Comparison of ENCODE assay signal across 1 cellular context in the genomic region with DNA sequence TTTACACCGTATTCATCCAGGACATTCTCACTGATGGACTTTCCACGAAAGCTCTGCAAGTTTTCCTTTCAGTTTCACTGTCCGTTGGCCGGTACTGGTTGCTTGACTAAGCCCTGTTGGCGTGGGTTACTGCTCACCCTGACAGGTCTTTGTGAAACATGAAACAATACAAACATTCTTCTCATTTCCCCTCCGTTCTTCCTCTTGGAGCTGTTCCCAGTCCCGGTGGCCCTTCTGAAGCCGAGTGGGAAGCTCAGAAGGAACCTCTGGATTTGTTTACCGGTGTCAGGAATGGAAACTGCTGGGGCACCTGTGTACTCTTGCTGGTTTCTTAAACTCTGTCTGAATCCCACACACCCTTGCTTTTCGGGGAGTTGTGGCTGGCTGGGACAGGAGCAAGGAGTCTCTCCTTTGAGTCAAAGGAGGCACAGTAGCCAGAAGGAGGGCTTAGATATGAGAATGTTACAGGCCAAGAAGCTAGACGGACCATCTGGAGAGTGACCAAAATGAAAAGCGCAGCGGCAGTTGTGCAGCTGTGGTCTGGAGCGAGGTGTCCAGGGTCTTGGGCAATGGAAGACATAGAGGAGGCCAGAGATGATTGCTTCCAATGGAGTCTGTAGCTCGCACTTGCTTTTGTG.
TF ChIP-seq lines count a peak whose summit lies in the region.

No MANE protein-coding gene starts in this region.

TF ChIP-seq in WTC11, 78 proteins besides CTCF, POLR2A, EP300 and RAD21 (continued from another document):
- TF ChIP-seq, protein P1, sequence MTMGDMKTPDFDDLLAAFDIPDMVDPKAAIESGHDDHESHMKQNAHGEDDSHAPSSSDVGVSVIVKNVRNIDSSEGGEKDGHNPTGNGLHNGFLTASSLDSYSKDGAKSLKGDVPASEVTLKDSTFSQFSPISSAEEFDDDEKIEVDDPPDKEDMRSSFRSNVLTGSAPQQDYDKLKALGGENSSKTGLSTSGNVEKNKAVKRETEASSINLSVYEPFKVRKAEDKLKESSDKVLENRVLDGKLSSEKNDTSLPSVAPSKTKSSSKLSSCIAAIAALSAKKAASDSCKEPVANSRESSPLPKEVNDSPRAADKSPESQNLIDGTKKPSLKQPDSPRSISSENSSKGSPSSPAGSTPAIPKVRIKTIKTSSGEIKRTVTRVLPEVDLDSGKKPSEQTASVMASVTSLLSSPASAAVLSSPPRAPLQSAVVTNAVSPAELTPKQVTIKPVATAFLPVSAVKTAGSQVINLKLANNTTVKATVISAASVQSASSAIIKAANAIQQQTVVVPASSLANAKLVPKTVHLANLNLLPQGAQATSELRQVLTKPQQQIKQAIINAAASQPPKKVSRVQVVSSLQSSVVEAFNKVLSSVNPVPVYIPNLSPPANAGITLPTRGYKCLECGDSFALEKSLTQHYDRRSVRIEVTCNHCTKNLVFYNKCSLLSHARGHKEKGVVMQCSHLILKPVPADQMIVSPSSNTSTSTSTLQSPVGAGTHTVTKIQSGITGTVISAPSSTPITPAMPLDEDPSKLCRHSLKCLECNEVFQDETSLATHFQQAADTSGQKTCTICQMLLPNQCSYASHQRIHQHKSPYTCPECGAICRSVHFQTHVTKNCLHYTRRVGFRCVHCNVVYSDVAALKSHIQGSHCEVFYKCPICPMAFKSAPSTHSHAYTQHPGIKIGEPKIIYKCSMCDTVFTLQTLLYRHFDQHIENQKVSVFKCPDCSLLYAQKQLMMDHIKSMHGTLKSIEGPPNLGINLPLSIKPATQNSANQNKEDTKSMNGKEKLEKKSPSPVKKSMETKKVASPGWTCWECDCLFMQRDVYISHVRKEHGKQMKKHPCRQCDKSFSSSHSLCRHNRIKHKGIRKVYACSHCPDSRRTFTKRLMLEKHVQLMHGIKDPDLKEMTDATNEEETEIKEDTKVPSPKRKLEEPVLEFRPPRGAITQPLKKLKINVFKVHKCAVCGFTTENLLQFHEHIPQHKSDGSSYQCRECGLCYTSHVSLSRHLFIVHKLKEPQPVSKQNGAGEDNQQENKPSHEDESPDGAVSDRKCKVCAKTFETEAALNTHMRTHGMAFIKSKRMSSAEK (CRISPR knock-in tag; IDR thresholded peaks at IDR 0.05; ENCODE audit: borderline replicate concordance): no peak
- TF ChIP-seq KAT7 (CRISPR knock-in tag; IDR thresholded peaks at IDR 0.05; ENCODE audit: borderline replicate concordance): no peak
- TF ChIP-seq, protein P2, sequence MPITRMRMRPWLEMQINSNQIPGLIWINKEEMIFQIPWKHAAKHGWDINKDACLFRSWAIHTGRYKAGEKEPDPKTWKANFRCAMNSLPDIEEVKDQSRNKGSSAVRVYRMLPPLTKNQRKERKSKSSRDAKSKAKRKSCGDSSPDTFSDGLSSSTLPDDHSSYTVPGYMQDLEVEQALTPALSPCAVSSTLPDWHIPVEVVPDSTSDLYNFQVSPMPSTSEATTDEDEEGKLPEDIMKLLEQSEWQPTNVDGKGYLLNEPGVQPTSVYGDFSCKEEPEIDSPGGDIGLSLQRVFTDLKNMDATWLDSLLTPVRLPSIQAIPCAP (CRISPR knock-in tag; IDR thresholded peaks at IDR 0.05): no peak
- TF ChIP-seq, protein P3, sequence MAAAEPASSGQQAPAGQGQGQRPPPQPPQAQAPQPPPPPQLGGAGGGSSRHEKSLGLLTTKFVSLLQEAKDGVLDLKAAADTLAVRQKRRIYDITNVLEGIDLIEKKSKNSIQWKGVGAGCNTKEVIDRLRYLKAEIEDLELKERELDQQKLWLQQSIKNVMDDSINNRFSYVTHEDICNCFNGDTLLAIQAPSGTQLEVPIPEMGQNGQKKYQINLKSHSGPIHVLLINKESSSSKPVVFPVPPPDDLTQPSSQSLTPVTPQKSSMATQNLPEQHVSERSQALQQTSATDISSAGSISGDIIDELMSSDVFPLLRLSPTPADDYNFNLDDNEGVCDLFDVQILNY (CRISPR knock-in tag; IDR thresholded peaks at IDR 0.05): no peak
- TF ChIP-seq TCF7 (CRISPR knock-in tag; IDR thresholded peaks at IDR 0.05; ENCODE audit: low read depth): no peak
- no peak for TF ChIP-seq FOXP1 (CRISPR knock-in tag; IDR thresholded peaks at IDR 0.05; ENCODE audit: borderline replicate concordance)
- TF ChIP-seq, protein P4, sequence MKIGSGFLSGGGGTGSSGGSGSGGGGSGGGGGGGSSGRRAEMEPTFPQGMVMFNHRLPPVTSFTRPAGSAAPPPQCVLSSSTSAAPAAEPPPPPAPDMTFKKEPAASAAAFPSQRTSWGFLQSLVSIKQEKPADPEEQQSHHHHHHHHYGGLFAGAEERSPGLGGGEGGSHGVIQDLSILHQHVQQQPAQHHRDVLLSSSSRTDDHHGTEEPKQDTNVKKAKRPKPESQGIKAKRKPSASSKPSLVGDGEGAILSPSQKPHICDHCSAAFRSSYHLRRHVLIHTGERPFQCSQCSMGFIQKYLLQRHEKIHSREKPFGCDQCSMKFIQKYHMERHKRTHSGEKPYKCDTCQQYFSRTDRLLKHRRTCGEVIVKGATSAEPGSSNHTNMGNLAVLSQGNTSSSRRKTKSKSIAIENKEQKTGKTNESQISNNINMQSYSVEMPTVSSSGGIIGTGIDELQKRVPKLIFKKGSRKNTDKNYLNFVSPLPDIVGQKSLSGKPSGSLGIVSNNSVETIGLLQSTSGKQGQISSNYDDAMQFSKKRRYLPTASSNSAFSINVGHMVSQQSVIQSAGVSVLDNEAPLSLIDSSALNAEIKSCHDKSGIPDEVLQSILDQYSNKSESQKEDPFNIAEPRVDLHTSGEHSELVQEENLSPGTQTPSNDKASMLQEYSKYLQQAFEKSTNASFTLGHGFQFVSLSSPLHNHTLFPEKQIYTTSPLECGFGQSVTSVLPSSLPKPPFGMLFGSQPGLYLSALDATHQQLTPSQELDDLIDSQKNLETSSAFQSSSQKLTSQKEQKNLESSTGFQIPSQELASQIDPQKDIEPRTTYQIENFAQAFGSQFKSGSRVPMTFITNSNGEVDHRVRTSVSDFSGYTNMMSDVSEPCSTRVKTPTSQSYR (CRISPR knock-in tag; IDR thresholded peaks at IDR 0.05): no peak
- no peak for TF ChIP-seq MLX (CRISPR knock-in tag; IDR thresholded peaks at IDR 0.05)
- no peak for TF ChIP-seq MXD4 (CRISPR knock-in tag; IDR thresholded peaks at IDR 0.05; ENCODE audit: borderline replicate concordance)
- TF ChIP-seq, protein P5, sequence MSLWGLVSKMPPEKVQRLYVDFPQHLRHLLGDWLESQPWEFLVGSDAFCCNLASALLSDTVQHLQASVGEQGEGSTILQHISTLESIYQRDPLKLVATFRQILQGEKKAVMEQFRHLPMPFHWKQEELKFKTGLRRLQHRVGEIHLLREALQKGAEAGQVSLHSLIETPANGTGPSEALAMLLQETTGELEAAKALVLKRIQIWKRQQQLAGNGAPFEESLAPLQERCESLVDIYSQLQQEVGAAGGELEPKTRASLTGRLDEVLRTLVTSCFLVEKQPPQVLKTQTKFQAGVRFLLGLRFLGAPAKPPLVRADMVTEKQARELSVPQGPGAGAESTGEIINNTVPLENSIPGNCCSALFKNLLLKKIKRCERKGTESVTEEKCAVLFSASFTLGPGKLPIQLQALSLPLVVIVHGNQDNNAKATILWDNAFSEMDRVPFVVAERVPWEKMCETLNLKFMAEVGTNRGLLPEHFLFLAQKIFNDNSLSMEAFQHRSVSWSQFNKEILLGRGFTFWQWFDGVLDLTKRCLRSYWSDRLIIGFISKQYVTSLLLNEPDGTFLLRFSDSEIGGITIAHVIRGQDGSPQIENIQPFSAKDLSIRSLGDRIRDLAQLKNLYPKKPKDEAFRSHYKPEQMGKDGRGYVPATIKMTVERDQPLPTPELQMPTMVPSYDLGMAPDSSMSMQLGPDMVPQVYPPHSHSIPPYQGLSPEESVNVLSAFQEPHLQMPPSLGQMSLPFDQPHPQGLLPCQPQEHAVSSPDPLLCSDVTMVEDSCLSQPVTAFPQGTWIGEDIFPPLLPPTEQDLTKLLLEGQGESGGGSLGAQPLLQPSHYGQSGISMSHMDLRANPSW (CRISPR knock-in tag; conservative IDR thresholded peaks at IDR 0.05; ENCODE audit: low read depth): no peak
- no peak for TF ChIP-seq RORB (CRISPR knock-in tag; IDR thresholded peaks at IDR 0.05)
